Comparison of ENCODE assay signal across 11 cellular contexts in the genomic region with DNA sequence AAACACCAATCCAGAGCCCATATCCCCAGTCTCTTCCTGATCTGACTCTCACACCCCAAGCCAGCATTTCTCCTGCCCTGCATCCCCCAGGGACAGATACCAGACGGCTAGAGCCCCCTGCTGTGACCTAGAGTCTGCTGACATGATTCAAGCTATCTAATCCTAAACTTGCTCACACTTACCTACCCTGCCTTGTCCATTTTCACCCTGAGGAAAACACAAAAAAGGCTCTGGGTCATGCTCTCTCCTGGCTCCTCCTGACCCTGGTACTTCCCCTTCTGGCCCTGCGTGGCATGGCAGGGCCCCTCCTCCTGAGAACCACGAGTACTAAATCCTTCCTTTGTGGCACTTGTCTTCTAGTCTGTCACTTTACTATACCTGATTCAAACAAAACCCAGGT. TPM values are rescaled to one million over a fixed set of nuclear protein-coding genes. Genes with fewer than 3 reads are reported as not detected.
DNase-seq lines count a peak whose midpoint lies in the region; TF ChIP-seq lines count a peak whose summit lies in the region.
"Had no signal": no experiment of that assay in that cellular context is flagged by ENCODE, and none has a peak within 500 bp of the region (broad histone marks: within the 10 kb centered on the region; RNA-seq: fewer than 3 reads in every experiment).

No MANE protein-coding gene starts in this region.

- CTCF ChIA-PET in activated CD4-positive, alpha-beta T cell treated with anti-CD3 and anti-CD28 coated beads, Interleukin-2, amount 10 ng/mL, durations not matched to agents 7 days and 5 days (lab: Charles Lee) = interaction anchor here (0.8 kb wide), 1 partner anchor 180 kb away, joined by 3 read pairs; the partner anchor contains the start of genes EXD3 and NOXA1

- WGBS in testis, 2 donors = 19 to 28% methylated on average over 3 of the region's 3 CpGs

- intact Hi-C loops in activated CD4-positive, alpha-beta T cell treated with anti-CD3 and anti-CD28 coated beads, Interleukin-2, amount 10 ng/mL, durations not matched to agents 24 days and 14 days (cut with micrococcal nuclease) = no loop called here
- intact Hi-C loops in activated T-helper 2 cell treated with anti-CD3 and anti-CD28 coated beads, Interferon-gamma antibody, Interleukin-2, Interleukin-4, amounts not matched to agents 10 μg/mL and 5 μg/mL and 100 μg/mL, durations not matched to agents 14 hours and 24 hours and 36 hours (cut with micrococcal nuclease) = loop anchor here (10.0 kb wide), 1 partner anchor 138 kb away; no protein-coding TSS in a partner anchor
- intact Hi-C loops in testis (cut with DNase I; ENCODE audit: low total_unique reads) = no loop called here

- H3K9me3 Mint-ChIP-seq in activated CD4-positive, alpha-beta T cell treated with anti-CD3 and anti-CD28 coated beads, Interleukin-2, amount 10 ng/mL, durations not matched to agents 7 days and 5 days = no peaks in the 10 kb centered on the region
- H3K9me3 Mint-ChIP-seq in activated CD4-positive, alpha-beta T cell treated with anti-CD3 and anti-CD28 coated beads, Interleukin-2, amount 10 ng/mL, durations not matched to agents 24 days and 14 days = no peaks in the 10 kb centered on the region
- H3K9me3 Mint-ChIP-seq in activated T-helper 2 cell treated with anti-CD3 and anti-CD28 coated beads, Interferon-gamma antibody, Interleukin-2, Interleukin-4, amounts not matched to agents 10 μg/mL and 5 μg/mL and 100 μg/mL, durations not matched to agents 14 hours and 24 hours and 36 hours = no peaks in the 10 kb centered on the region

- H2AFZ ChIP-seq in osteoblast (ENCODE audit: low read length) = no peak overlapping the region

- POLR2A ChIA-PET in activated CD4-positive, alpha-beta T cell treated with anti-CD3 and anti-CD28 coated beads, Interleukin-2, amount 10 ng/mL, durations not matched to agents 7 days and 5 days (lab: Charles Lee) = no interaction called here

- H3K4me2 ChIP-seq in osteoblast (ENCODE audit: insufficient read depth, low read length) = no peak overlapping the region

- H3K27ac ChIP-seq in osteoblast (ENCODE audit: low read depth, low read length) (no peak overlapping the region), testis (no peak overlapping the region)
- H3K27ac ChIP-seq: body of pancreas had no signal

- no peaks in the 10 kb centered on the region for H3K36me3 Mint-ChIP-seq in activated CD4-positive, alpha-beta T cell treated with anti-CD3 and anti-CD28 coated beads, Interleukin-2, amount 10 ng/mL, durations not matched to agents 7 days and 5 days (ENCODE audit: low read depth)
- H3K36me3 Mint-ChIP-seq in activated CD4-positive, alpha-beta T cell treated with anti-CD3 and anti-CD28 coated beads, Interleukin-2, amount 10 ng/mL, durations not matched to agents 24 days and 14 days (ENCODE audit: low read depth) = no peaks in the 10 kb centered on the region
- H3K36me3 Mint-ChIP-seq in activated T-helper 2 cell treated with anti-CD3 and anti-CD28 coated beads, Interferon-gamma antibody, Interleukin-2, Interleukin-4, amounts not matched to agents 10 μg/mL and 5 μg/mL and 100 μg/mL, durations not matched to agents 14 hours and 24 hours and 36 hours (ENCODE audit: low read depth) = peaks cover 2% of the 10 kb centered on the region

- no peak for DNase-seq in activated CD4-positive, alpha-beta T cell treated with anti-CD3 and anti-CD28 coated beads, Interleukin-2, amount 10 ng/mL, durations not matched to agents 7 days and 5 days
- no peak for DNase-seq in activated CD4-positive, alpha-beta T cell treated with anti-CD3 and anti-CD28 coated beads, Interleukin-2, amount 10 ng/mL, durations not matched to agents 24 days and 14 days
- peak; percentile 61 to 72 for DNase-seq in NCI-H524 (lab: John Stamatoyannopoulos, UW)
- no peak for DNase-seq in activated T-helper 2 cell treated with anti-CD3 and anti-CD28 coated beads, Interferon-gamma antibody, Interleukin-2, Interleukin-4, amounts not matched to agents 10 μg/mL and 5 μg/mL and 100 μg/mL, durations not matched to agents 14 hours and 24 hours and 36 hours (ENCODE audit: low spot score)
- peak; percentile 54 for DNase-seq in osteoblast (ENCODE audit: insufficient read length, low spot score, missing footprints)
- DNase-seq in effector CD8-positive, alpha-beta T cell (lab: John Stamatoyannopoulos, UW) = no peak
- no peak for DNase-seq in testis
- DNase-seq in OCI-M2 (lab: John Stamatoyannopoulos, UW; ENCODE audit: unreplicated experiment) = no peak
- DNase-seq: activated CD8-positive, alpha-beta memory T cell treated with anti-CD3 and anti-CD28 coated beads for 24 hours; body of pancreas; NCI-H2029 had no signal

- TF ChIP-seq CTCF in osteoblast (IDR thresholded peaks at IDR 0.05; ENCODE audit: extremely low read depth, low read depth, low read length) = no peak
- TF ChIP-seq CTCF in testis (IDR thresholded peaks at IDR 0.05) = no peak

- H3K4me3 ChIP-seq in osteoblast (ENCODE audit: insufficient read depth, low read length) (no peak overlapping the region), testis (no peak overlapping the region)
- H3K4me3 ChIP-seq: body of pancreas had no signal

- no peak overlapping the region for H3K27ac Mint-ChIP-seq in activated CD4-positive, alpha-beta T cell treated with anti-CD3 and anti-CD28 coated beads, Interleukin-2, amount 10 ng/mL, durations not matched to agents 7 days and 5 days
- H3K27ac Mint-ChIP-seq in activated CD4-positive, alpha-beta T cell treated with anti-CD3 and anti-CD28 coated beads, Interleukin-2, amount 10 ng/mL, durations not matched to agents 24 days and 14 days = no peak overlapping the region
- H3K27ac Mint-ChIP-seq in activated T-helper 2 cell treated with anti-CD3 and anti-CD28 coated beads, Interferon-gamma antibody, Interleukin-2, Interleukin-4, amounts not matched to agents 10 μg/mL and 5 μg/mL and 100 μg/mL, durations not matched to agents 14 hours and 24 hours and 36 hours = no peak overlapping the region

- no peaks in the 10 kb centered on the region for H3K27me3 Mint-ChIP-seq in activated CD4-positive, alpha-beta T cell treated with anti-CD3 and anti-CD28 coated beads, Interleukin-2, amount 10 ng/mL, durations not matched to agents 7 days and 5 days
- H3K27me3 Mint-ChIP-seq in activated CD4-positive, alpha-beta T cell treated with anti-CD3 and anti-CD28 coated beads, Interleukin-2, amount 10 ng/mL, durations not matched to agents 24 days and 14 days = no peaks in the 10 kb centered on the region
- no peaks in the 10 kb centered on the region for H3K27me3 Mint-ChIP-seq in activated T-helper 2 cell treated with anti-CD3 and anti-CD28 coated beads, Interferon-gamma antibody, Interleukin-2, Interleukin-4, amounts not matched to agents 10 μg/mL and 5 μg/mL and 100 μg/mL, durations not matched to agents 14 hours and 24 hours and 36 hours (ENCODE audit: low read depth)

- TF ChIP-seq POLR2A in testis (IDR thresholded peaks at IDR 0.05) = no peak

- H3K4me3 Mint-ChIP-seq in activated CD4-positive, alpha-beta T cell treated with anti-CD3 and anti-CD28 coated beads, Interleukin-2, amount 10 ng/mL, durations not matched to agents 7 days and 5 days = peak overlapping the region; percentile 23
- H3K4me3 Mint-ChIP-seq in activated CD4-positive, alpha-beta T cell treated with anti-CD3 and anti-CD28 coated beads, Interleukin-2, amount 10 ng/mL, durations not matched to agents 24 days and 14 days = no peak overlapping the region
- peak overlapping the region; percentile 16 for H3K4me3 Mint-ChIP-seq in activated T-helper 2 cell treated with anti-CD3 and anti-CD28 coated beads, Interferon-gamma antibody, Interleukin-2, Interleukin-4, amounts not matched to agents 10 μg/mL and 5 μg/mL and 100 μg/mL, durations not matched to agents 14 hours and 24 hours and 36 hours (ENCODE audit: low read depth)

- peaks cover 7% of the 10 kb centered on the region for H4K20me1 ChIP-seq in osteoblast (ENCODE audit: insufficient read depth, low read length)

- H3K4me1 Mint-ChIP-seq in activated CD4-positive, alpha-beta T cell treated with anti-CD3 and anti-CD28 coated beads, Interleukin-2, amount 10 ng/mL, durations not matched to agents 7 days and 5 days = peaks cover 34% of the 10 kb centered on the region
- H3K4me1 Mint-ChIP-seq in activated CD4-positive, alpha-beta T cell treated with anti-CD3 and anti-CD28 coated beads, Interleukin-2, amount 10 ng/mL, durations not matched to agents 24 days and 14 days = peaks cover 28% of the 10 kb centered on the region
- peaks cover 17% of the 10 kb centered on the region for H3K4me1 Mint-ChIP-seq in activated T-helper 2 cell treated with anti-CD3 and anti-CD28 coated beads, Interferon-gamma antibody, Interleukin-2, Interleukin-4, amounts not matched to agents 10 μg/mL and 5 μg/mL and 100 μg/mL, durations not matched to agents 14 hours and 24 hours and 36 hours (ENCODE audit: low read depth)

- H3K36me3 ChIP-seq in osteoblast (ENCODE audit: insufficient read depth, low read length) = no peaks in the 10 kb centered on the region
- H3K36me3 ChIP-seq in testis (ENCODE audit: low read depth, missing control alignments) = no peaks in the 10 kb centered on the region

- H3K79me2 ChIP-seq in osteoblast (ENCODE audit: insufficient read depth, low read length) = peaks cover 9% of the 10 kb centered on the region

- H3K27me3 ChIP-seq in osteoblast (ENCODE audit: insufficient read depth, low read length) = peaks cover 10% of the 10 kb centered on the region
- H3K27me3 ChIP-seq in testis = no peaks in the 10 kb centered on the region
- H3K27me3 ChIP-seq: body of pancreas had no signal

- H3K4me1 ChIP-seq in osteoblast (ENCODE audit: insufficient read depth, low read length) = peaks cover 9% of the 10 kb centered on the region
- H3K4me1 ChIP-seq in testis = peaks cover 22% of the 10 kb centered on the region

- H3K9me3 ChIP-seq in osteoblast (ENCODE audit: low read depth, low read length) (no peaks in the 10 kb centered on the region), testis (no peaks in the 10 kb centered on the region)
- H3K9me3 ChIP-seq: body of pancreas had no signal

RNA-seq across cellular contexts. Expression of gene ARRDC1, which starts 2.8 kb away (rescaled TPM):
- total RNA-seq in activated CD4-positive, alpha-beta T cell treated with anti-CD3 and anti-CD28 coated beads, Interleukin-2, amount 10 ng/mL, durations not matched to agents 7 days and 5 days = 10 to 100 TPM; 52.4 to 64.2 TPM
- total RNA-seq in activated CD4-positive, alpha-beta T cell treated with anti-CD3 and anti-CD28 coated beads, Interleukin-2, amount 10 ng/mL, durations not matched to agents 24 days and 14 days = 63.7 and 68.4 TPM in 2 replicates
- total RNA-seq in activated T-helper 2 cell treated with anti-CD3 and anti-CD28 coated beads, Interferon-gamma antibody, Interleukin-2, Interleukin-4, amounts not matched to agents 10 μg/mL and 5 μg/mL and 100 μg/mL, durations not matched to agents 14 hours and 24 hours and 36 hours = 71.1 and 73.1 TPM in 2 replicates
- 11.9 and 15.0 TPM in 2 replicates for total RNA-seq in osteoblast
- 10 to 100 TPM; 38.2 to 47.6 TPM for total RNA-seq in testis
- 36.8 TPM for polyA plus RNA-seq in testis (ENCODE audit: insufficient read depth, low read depth, low replicate concordance)

RNA-seq across cellular contexts. Expression of gene ZMYND19, which starts 12.3 kb away (rescaled TPM):
- 10 to 100 TPM; 24.7 to 26.5 TPM for total RNA-seq in activated CD4-positive, alpha-beta T cell treated with anti-CD3 and anti-CD28 coated beads, Interleukin-2, amount 10 ng/mL, durations not matched to agents 7 days and 5 days
- 86.4 and 92.4 TPM in 2 replicates for total RNA-seq in activated CD4-positive, alpha-beta T cell treated with anti-CD3 and anti-CD28 coated beads, Interleukin-2, amount 10 ng/mL, durations not matched to agents 24 days and 14 days
- 72.4 and 74.4 TPM in 2 replicates for total RNA-seq in activated T-helper 2 cell treated with anti-CD3 and anti-CD28 coated beads, Interferon-gamma antibody, Interleukin-2, Interleukin-4, amounts not matched to agents 10 μg/mL and 5 μg/mL and 100 μg/mL, durations not matched to agents 14 hours and 24 hours and 36 hours
- 10.5 and 14.1 TPM in 2 replicates for total RNA-seq in osteoblast
- 10 to 100 TPM; 73.8 to 81.0 TPM for total RNA-seq in testis
- 72.2 TPM for polyA plus RNA-seq in testis (ENCODE audit: insufficient read depth, low read depth, low replicate concordance)

RNA-seq across cellular contexts. Expression of gene EHMT1, which starts 16.1 kb away (rescaled TPM):
- total RNA-seq in activated CD4-positive, alpha-beta T cell treated with anti-CD3 and anti-CD28 coated beads, Interleukin-2, amount 10 ng/mL, durations not matched to agents 7 days and 5 days = 100 to 1,000 TPM; 100 to 110 TPM
- 93.6 and 99.4 TPM in 2 replicates for total RNA-seq in activated CD4-positive, alpha-beta T cell treated with anti-CD3 and anti-CD28 coated beads, Interleukin-2, amount 10 ng/mL, durations not matched to agents 24 days and 14 days
- 96.5 and 103 TPM in 2 replicates for total RNA-seq in activated T-helper 2 cell treated with anti-CD3 and anti-CD28 coated beads, Interferon-gamma antibody, Interleukin-2, Interleukin-4, amounts not matched to agents 10 μg/mL and 5 μg/mL and 100 μg/mL, durations not matched to agents 14 hours and 24 hours and 36 hours
- total RNA-seq in osteoblast (38.0 and 46.3 TPM in 2 replicates), testis (100 to 1,000 TPM; 193 to 207 TPM)
- polyA plus RNA-seq in testis (ENCODE audit: insufficient read depth, low read depth, low replicate concordance) = 116 TPM

RNA-seq across cellular contexts. Expression of gene DPH7, which starts 23.9 kb away (rescaled TPM):
- total RNA-seq in activated CD4-positive, alpha-beta T cell treated with anti-CD3 and anti-CD28 coated beads, Interleukin-2, amount 10 ng/mL, durations not matched to agents 7 days and 5 days = 10 to 100 TPM; 31.1 to 34.4 TPM
- 51.7 and 51.9 TPM in 2 replicates for total RNA-seq in activated CD4-positive, alpha-beta T cell treated with anti-CD3 and anti-CD28 coated beads, Interleukin-2, amount 10 ng/mL, durations not matched to agents 24 days and 14 days
- total RNA-seq in activated T-helper 2 cell treated with anti-CD3 and anti-CD28 coated beads, Interferon-gamma antibody, Interleukin-2, Interleukin-4, amounts not matched to agents 10 μg/mL and 5 μg/mL and 100 μg/mL, durations not matched to agents 14 hours and 24 hours and 36 hours = 43.2 and 46.2 TPM in 2 replicates
- total RNA-seq in osteoblast (20.3 and 26.2 TPM in 2 replicates), testis (10 to 100 TPM; 61.8 to 92.5 TPM)
- 34.7 TPM for polyA plus RNA-seq in testis (ENCODE audit: insufficient read depth, low read depth, low replicate concordance)

RNA-seq across cellular contexts. Expression of gene MRPL41, which starts 51.0 kb away (rescaled TPM):
- 10 to 100 TPM; 30.2 to 37.1 TPM for total RNA-seq in activated CD4-positive, alpha-beta T cell treated with anti-CD3 and anti-CD28 coated beads, Interleukin-2, amount 10 ng/mL, durations not matched to agents 7 days and 5 days
- 52.8 and 53.9 TPM in 2 replicates for total RNA-seq in activated CD4-positive, alpha-beta T cell treated with anti-CD3 and anti-CD28 coated beads, Interleukin-2, amount 10 ng/mL, durations not matched to agents 24 days and 14 days
- 43.2 and 49.4 TPM in 2 replicates for total RNA-seq in activated T-helper 2 cell treated with anti-CD3 and anti-CD28 coated beads, Interferon-gamma antibody, Interleukin-2, Interleukin-4, amounts not matched to agents 10 μg/mL and 5 μg/mL and 100 μg/mL, durations not matched to agents 14 hours and 24 hours and 36 hours
- 26.2 and 30.4 TPM in 2 replicates for total RNA-seq in osteoblast
- 10 to 100 TPM; 29.8 to 55.0 TPM for total RNA-seq in testis
- 25.9 TPM for polyA plus RNA-seq in testis (ENCODE audit: insufficient read depth, low read depth, low replicate concordance)

Comparison
In these comparisons a context has a peak if more than half of its experiments do, and no peak if none do; other contexts are left out.
1. DNase-seq: peak in NCI-H524 (2 of 2) and osteoblast (single experiment); none in activated CD4-positive, alpha-beta T cell treated with anti-CD3 and anti-CD28 coated beads, Interleukin-2, amount 10 ng/mL, durations not matched to agents 7 days and 5 days (single experiment), activated CD4-positive, alpha-beta T cell treated with anti-CD3 and anti-CD28 coated beads, Interleukin-2, amount 10 ng/mL, durations not matched to agents 24 days and 14 days (single experiment), activated T-helper 2 cell treated with anti-CD3 and anti-CD28 coated beads, Interferon-gamma antibody, Interleukin-2, Interleukin-4, amounts not matched to agents 10 μg/mL and 5 μg/mL and 100 μg/mL, durations not matched to agents 14 hours and 24 hours and 36 hours (single experiment), effector CD8-positive, alpha-beta T cell (single experiment), testis (single experiment) and OCI-M2 (single experiment).